28 cellular contexts compared by ENCODE assay signal in genomic region chrY:19405598-19405997, GRCh38.
"Had no signal": no experiment of that assay in that cellular context is flagged by ENCODE, and none has a peak within 500 bp of the region (broad histone marks: within the 10 kb centered on the region; RNA-seq: fewer than 3 reads in every experiment).

No MANE protein-coding gene starts in this region.

- H3K36me3 Mint-ChIP-seq: activated naive CD4-positive, alpha-beta T cell treated with anti-CD3 and anti-CD28 coated beads, Interleukin-2, amount 50 U/mL, for 24 hours; naive thymus-derived CD4-positive, alpha-beta T cell; stimulated activated memory B cell treated with anti-CD40 and anti-IgM and Interleukin-4, amounts not matched to agents 10 μg/mL and 1 μg/mL and 100 μg/mL, for 72 hours; WTC11 had no signal

- H3K9ac ChIP-seq: parathyroid adenoma had no signal

- H3K27me3 Mint-ChIP-seq: activated CD8-positive, alpha-beta T cell treated with anti-CD3 and anti-CD28 coated beads for 36 hours; activated naive CD4-positive, alpha-beta T cell treated with anti-CD3 and anti-CD28 coated beads, Interleukin-2, amount 50 U/mL, for 24 hours; activated naive CD8-positive, alpha-beta T cell treated with anti-CD3 and anti-CD28 coated beads, Interleukin-2, amount 50 U/mL, for 24 hours; activated T-helper 17 cell treated with anti-CD3 and anti-CD28 coated beads, Interleukin-2, amount 50 U/mL, for 72 hours; naive thymus-derived CD4-positive, alpha-beta T cell; stimulated activated memory B cell treated with anti-CD40 and anti-IgM and Interleukin-4, amounts not matched to agents 10 μg/mL and 1 μg/mL and 100 μg/mL, for 72 hours had no signal

- H3K9me3 Mint-ChIP-seq: activated CD8-positive, alpha-beta T cell treated with anti-CD3 and anti-CD28 coated beads for 36 hours; activated naive CD4-positive, alpha-beta T cell treated with anti-CD3 and anti-CD28 coated beads, Interleukin-2, amount 50 U/mL, for 24 hours; activated naive CD8-positive, alpha-beta T cell treated with anti-CD3 and anti-CD28 coated beads, Interleukin-2, amount 50 U/mL, for 24 hours; activated T-cell treated with anti-CD3 and anti-CD28 coated beads, Interleukin-2, amount 50 U/mL, for 4 hours; activated T-helper 17 cell treated with anti-CD3 and anti-CD28 coated beads, Interleukin-2, amount 50 U/mL, for 72 hours; naive thymus-derived CD4-positive, alpha-beta T cell; stimulated activated memory B cell treated with anti-CD40 and anti-IgM and Interleukin-4, amounts not matched to agents 10 μg/mL and 1 μg/mL and 100 μg/mL, for 72 hours; T-helper 1 cell treated with Interleukin-12 subunit alpha and Interleukin-12 subunit beta and Interleukin-4 antibody, amounts not matched to agents 30 μg/mL and 1 μg/mL, for 36 hours; WTC11 had no signal

- H3K79me2 ChIP-seq: hepatocyte, parathyroid adenoma had no signal

- DNase-seq: activated CD4-positive, alpha-beta T cell treated with anti-CD3 and anti-CD28 coated beads for 1 hour; activated CD4-positive, alpha-beta T cell treated with anti-CD3 and anti-CD28 coated beads, Interleukin-2, amount 50 U/mL, for 1 hour; activated CD8-positive, alpha-beta T cell treated with anti-CD3 and anti-CD28 coated beads for 36 hours; activated naive CD8-positive, alpha-beta T cell treated with anti-CD3 and anti-CD28 coated beads, Interleukin-2, amount 50 U/mL, for 24 hours; activated T-cell treated with anti-CD3 and anti-CD28 coated beads, Interleukin-2, amount 50 U/mL, for 4 hours; amygdala; effector CD8-positive, alpha-beta T cell; kidney; left colon; mammary epithelial cell; nucleus accumbens; psoas muscle; sigmoid colon; stimulated activated CD4-positive, alpha-beta T cell treated with anti-CD3 and anti-CD28 coated beads, Interleukin-1b, Interleukin-23, amount 100 ng/mL, for 48 hours; stimulated activated CD4-positive, alpha-beta T cell treated with anti-CD3 and anti-CD28 coated beads, Interleukin-4, amount 100 ng/mL, for 4 hours; stimulated activated CD8-positive, alpha-beta memory T cell treated with anti-CD3 and anti-CD28 coated beads, Interleukin-4, amount 100 ng/mL, for 48 hours; transverse colon had no signal

- H3K4me1 Mint-ChIP-seq: activated T-helper 17 cell treated with anti-CD3 and anti-CD28 coated beads, Interleukin-2, amount 50 U/mL, for 72 hours; stimulated activated memory B cell treated with anti-CD40 and anti-IgM and Interleukin-4, amounts not matched to agents 10 μg/mL and 1 μg/mL and 100 μg/mL, for 72 hours had no signal

- H3K4me1 ChIP-seq: breast epithelium, gastroesophageal sphincter, parathyroid adenoma, psoas muscle, sigmoid colon, transverse colon had no signal

- ATAC-seq: activated CD8-positive, alpha-beta T cell treated with anti-CD3 and anti-CD28 coated beads for 36 hours; activated naive CD8-positive, alpha-beta T cell treated with anti-CD3 and anti-CD28 coated beads, Interleukin-2, amount 50 U/mL, for 24 hours; activated T-cell treated with anti-CD3 and anti-CD28 coated beads, Interleukin-2, amount 50 U/mL, for 4 hours; activated T-helper 17 cell treated with anti-CD3 and anti-CD28 coated beads, Interleukin-2, amount 50 U/mL, for 72 hours; gastroesophageal sphincter; left colon; naive thymus-derived CD4-positive, alpha-beta T cell; psoas muscle; stimulated activated memory B cell treated with anti-CD40 and anti-IgM and Interleukin-4, amounts not matched to agents 10 μg/mL and 1 μg/mL and 100 μg/mL, for 72 hours; WTC11 had no signal

- H2AFZ ChIP-seq: hepatocyte, parathyroid adenoma had no signal

- H3K27ac Mint-ChIP-seq: activated CD8-positive, alpha-beta T cell treated with anti-CD3 and anti-CD28 coated beads for 36 hours; activated naive CD4-positive, alpha-beta T cell treated with anti-CD3 and anti-CD28 coated beads, Interleukin-2, amount 50 U/mL, for 24 hours; activated naive CD8-positive, alpha-beta T cell treated with anti-CD3 and anti-CD28 coated beads, Interleukin-2, amount 50 U/mL, for 24 hours; activated T-helper 17 cell treated with anti-CD3 and anti-CD28 coated beads, Interleukin-2, amount 50 U/mL, for 72 hours; stimulated activated memory B cell treated with anti-CD40 and anti-IgM and Interleukin-4, amounts not matched to agents 10 μg/mL and 1 μg/mL and 100 μg/mL, for 72 hours; T-helper 1 cell treated with Interleukin-12 subunit alpha and Interleukin-12 subunit beta and Interleukin-4 antibody, amounts not matched to agents 30 μg/mL and 1 μg/mL, for 36 hours; WTC11 had no signal

- H3K9me3 ChIP-seq: breast epithelium, gastroesophageal sphincter, psoas muscle, sigmoid colon, transverse colon had no signal

- H3K36me3 ChIP-seq: breast epithelium, gastroesophageal sphincter, sigmoid colon, transverse colon had no signal

- H3K27me3 ChIP-seq: breast epithelium, gastroesophageal sphincter, hepatocyte, sigmoid colon, transverse colon had no signal

- H3K4me3 Mint-ChIP-seq: activated CD8-positive, alpha-beta T cell treated with anti-CD3 and anti-CD28 coated beads for 36 hours; activated naive CD4-positive, alpha-beta T cell treated with anti-CD3 and anti-CD28 coated beads, Interleukin-2, amount 50 U/mL, for 24 hours; activated naive CD8-positive, alpha-beta T cell treated with anti-CD3 and anti-CD28 coated beads, Interleukin-2, amount 50 U/mL, for 24 hours; activated T-cell treated with anti-CD3 and anti-CD28 coated beads, Interleukin-2, amount 50 U/mL, for 4 hours; activated T-helper 17 cell treated with anti-CD3 and anti-CD28 coated beads, Interleukin-2, amount 50 U/mL, for 72 hours; stimulated activated memory B cell treated with anti-CD40 and anti-IgM and Interleukin-4, amounts not matched to agents 10 μg/mL and 1 μg/mL and 100 μg/mL, for 72 hours; T-helper 1 cell treated with Interleukin-12 subunit alpha and Interleukin-12 subunit beta and Interleukin-4 antibody, amounts not matched to agents 30 μg/mL and 1 μg/mL, for 36 hours; WTC11 had no signal

- H3K4me3 ChIP-seq: breast epithelium, gastroesophageal sphincter, hepatocyte, psoas muscle, sigmoid colon, smooth muscle cell, transverse colon had no signal

- H3K27ac ChIP-seq: breast epithelium, gastroesophageal sphincter, hepatocyte, parathyroid adenoma, psoas muscle, sigmoid colon, transverse colon had no signal

- H3K4me2 ChIP-seq: hepatocyte, smooth muscle cell had no signal
